ENCODE assay signal across 17 cellular contexts in the genomic region with DNA sequence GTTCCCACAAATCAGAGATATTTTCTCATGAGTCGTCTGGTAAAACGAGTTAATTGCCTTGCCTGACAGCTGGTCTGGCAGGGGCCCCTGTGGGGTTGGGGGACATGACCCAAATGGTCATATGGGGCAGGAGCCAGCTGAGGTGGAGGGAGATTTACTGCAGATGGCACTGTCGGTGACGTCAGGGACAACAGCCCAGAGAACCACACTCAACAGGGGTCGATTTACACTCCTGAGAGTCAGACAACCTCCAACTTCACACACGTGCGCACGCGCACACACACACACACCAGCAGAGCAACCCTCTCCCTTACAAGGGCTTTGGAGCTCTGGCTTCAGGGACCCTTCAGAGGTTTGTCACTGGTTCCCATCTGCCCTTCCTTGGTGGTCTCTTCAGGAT. TPM values are rescaled to one million over a fixed set of nuclear protein-coding genes. Genes with fewer than 3 reads are reported as not detected.
A peak's percentile ranks its signal among the peaks of the same experiment; 100 is the strongest.
DNase-seq lines count a peak whose midpoint lies in the region; ATAC-seq lines count a peak whose summit lies in the region.
"Had no signal": no experiment of that assay in that cellular context is flagged by ENCODE, and none has a peak within 500 bp of the region (broad histone marks: within the 10 kb centered on the region; RNA-seq: fewer than 3 reads in every experiment).

No MANE protein-coding gene starts in this region.

- no peak overlapping the region for H3K4me2 ChIP-seq in mesendoderm (ENCODE audit: low read length)
- H3K4me2 ChIP-seq: KMS-11 had no signal

- CTCF ChIA-PET in T-cell (lab: Charles Lee): no interaction called here

- H3K27me3 Mint-ChIP-seq in stimulated activated naive CD8-positive, alpha-beta T cell treated with anti-CD3 and anti-CD28 coated beads, Interleukin-15, amount 100 ng/mL, for 72 hours: peaks cover 15% of the 10 kb centered on the region
- H3K27me3 Mint-ChIP-seq in T-cell: peaks cover 0 to 14% of the 10 kb centered on the region in 2 donors

- no peaks in the 10 kb centered on the region for H3K4me1 Mint-ChIP-seq in stimulated activated naive CD8-positive, alpha-beta T cell treated with anti-CD3 and anti-CD28 coated beads, Interleukin-15, amount 100 ng/mL, for 72 hours
- H3K4me1 Mint-ChIP-seq in T-cell: no peaks in the 10 kb centered on the region

- no peak overlapping the region for H3K4me3 Mint-ChIP-seq in stimulated activated naive CD8-positive, alpha-beta T cell treated with anti-CD3 and anti-CD28 coated beads, Interleukin-15, amount 100 ng/mL, for 72 hours
- H3K4me3 Mint-ChIP-seq in T-cell: no peak overlapping the region

- peaks cover 19% of the 10 kb centered on the region for H3K4me1 ChIP-seq in mesendoderm (ENCODE audit: control insufficient read depth, low read depth, low read length)

- POLR2A ChIA-PET in T-cell (lab: Charles Lee): no interaction called here

- H2BK15ac ChIP-seq in mesendoderm (replicated peaks; ENCODE audit: low read depth): no peak overlapping the region

- no peaks in the 10 kb centered on the region for H3K27me3 ChIP-seq in mesendoderm (ENCODE audit: insufficient read depth, low read length, poor library complexity)

- H3K23ac ChIP-seq in mesendoderm (ENCODE audit: low read length): no peak overlapping the region

- H4K8ac ChIP-seq in mesendoderm (ENCODE audit: low read depth, low read length): no peak overlapping the region

- no peak overlapping the region for H3K9ac ChIP-seq in mesendoderm (ENCODE audit: low read length)
- H3K9ac ChIP-seq: KMS-11 had no signal

- H3K36me3 ChIP-seq in mesendoderm (ENCODE audit: control insufficient read depth, insufficient read depth, low read length): peaks cover 5% of the 10 kb centered on the region

- no peak overlapping the region for H2AK5ac ChIP-seq in mesendoderm (ENCODE audit: low read length)

- peak overlapping the region; percentile 56 for H3K56ac ChIP-seq in mesendoderm (ENCODE audit: low read length)

- no peaks in the 10 kb centered on the region for H3K79me1 ChIP-seq in mesendoderm (ENCODE audit: low read length)

- H3K27ac Mint-ChIP-seq in stimulated activated naive CD8-positive, alpha-beta T cell treated with anti-CD3 and anti-CD28 coated beads, Interleukin-15, amount 100 ng/mL, for 72 hours: no peak overlapping the region
- H3K27ac Mint-ChIP-seq in T-cell: no peak overlapping the region

- no peak overlapping the region for H3K18ac ChIP-seq in mesendoderm (ENCODE audit: low read length)

- no peak for DNase-seq in stimulated activated naive CD8-positive, alpha-beta T cell treated with anti-CD3 and anti-CD28 coated beads, Interleukin-15, amount 100 ng/mL, for 72 hours
- no peak for DNase-seq in stimulated activated naive CD8-positive, alpha-beta T cell treated with anti-CD3 and anti-CD28 coated beads, Interleukin-15, Interleukin-2, amounts not matched to agents 100 U/mL and 50 U/mL, for 24 hours
- DNase-seq in NCI-H524 (lab: John Stamatoyannopoulos, UW) (peak; percentile 36 to 87), mesendoderm (no peak), T-cell (no peak), SKM-1 (lab: John Stamatoyannopoulos, UW; ENCODE audit: unreplicated experiment) (no peak)
- DNase-seq: DMS79 treated with DMSO at 0.1 percent for 48 hours, NCI-H1092 treated with DMSO at 0.1 percent for 48 hours, NCI-H187, NCI-H345 had no signal

- WGBS in mesendoderm (ENCODE audit: extremely low coverage, insufficient coverage, low lambda C conversion rate): no CpG with 5 or more reads among the region's 9 CpGs

- H2BK5ac ChIP-seq in mesendoderm (ENCODE audit: low read length): peak overlapping the region; percentile 25

- H3K36me3 Mint-ChIP-seq in T-cell: no peaks in the 10 kb centered on the region

- H3K4me3 ChIP-seq in mesendoderm (ENCODE audit: low read length): no peak overlapping the region

- H3K9me3 Mint-ChIP-seq in stimulated activated naive CD8-positive, alpha-beta T cell treated with anti-CD3 and anti-CD28 coated beads, Interleukin-15, amount 100 ng/mL, for 72 hours: no peaks in the 10 kb centered on the region
- no peaks in the 10 kb centered on the region for H3K9me3 Mint-ChIP-seq in T-cell

- H3K79me2 ChIP-seq in mesendoderm (ENCODE audit: control insufficient read depth, insufficient read depth, low read length): no peaks in the 10 kb centered on the region

- no peak overlapping the region for H3K27ac ChIP-seq in mesendoderm (ENCODE audit: low read depth, low read length)
- H3K27ac ChIP-seq: HL-60, KMS-11 had no signal

- H2BK120ac ChIP-seq in mesendoderm (ENCODE audit: low read depth, low read length): no peak overlapping the region

- no peak overlapping the region for H4K5ac ChIP-seq in mesendoderm (ENCODE audit: low read length)

- ATAC-seq in stimulated activated naive CD8-positive, alpha-beta T cell treated with anti-CD3 and anti-CD28 coated beads, Interleukin-15, amount 100 ng/mL, for 72 hours: peak; percentile 12
- no peak for ATAC-seq in stimulated activated naive CD8-positive, alpha-beta T cell treated with anti-CD3 and anti-CD28 coated beads, Interleukin-15, Interleukin-2, amounts not matched to agents 100 U/mL and 50 U/mL, for 24 hours
- no peak for ATAC-seq in HG02981 (IDR thresholded peaks at IDR 0.05; ENCODE audit: unreplicated experiment)
- no peak for ATAC-seq in T-cell (replicated peaks in 1 of 4)
- ATAC-seq: Panc1, Right ventricle myocardium inferior, SK-N-SH treated with all-trans-retinoic acid at 6 μM for 48 hours had no signal

- no peak overlapping the region for H3K4ac ChIP-seq in mesendoderm (ENCODE audit: low read depth, low read length)

RNA-seq across cellular contexts. Expression of gene GABRP, which starts 23.4 kb away (rescaled TPM):
- polyA plus RNA-seq in mesendoderm (2013, experiment 1 of 2): 1.4 TPM
- polyA plus RNA-seq in mesendoderm (2013, experiment 2 of 2): 1.2 TPM
- under 1 TPM in 1 of 5 donors, not detected in 4; 0.26 TPM for total RNA-seq in T-cell
- total RNA-seq: MCF 10A had no signal

Comparison
In these comparisons a context has a peak if more than half of its experiments do, and no peak if none do; other contexts are left out.
1. DNase-seq: peak in NCI-H524 (2 of 2); none in stimulated activated naive CD8-positive, alpha-beta T cell treated with anti-CD3 and anti-CD28 coated beads, Interleukin-15, amount 100 ng/mL, for 72 hours (0 of 2), stimulated activated naive CD8-positive, alpha-beta T cell treated with anti-CD3 and anti-CD28 coated beads, Interleukin-15, Interleukin-2, amounts not matched to agents 100 U/mL and 50 U/mL, for 24 hours (single experiment), mesendoderm (single experiment), T-cell (0 of 34) and SKM-1 (single experiment).